ENCODE assay signal across 20 cellular contexts in the genomic region with DNA sequence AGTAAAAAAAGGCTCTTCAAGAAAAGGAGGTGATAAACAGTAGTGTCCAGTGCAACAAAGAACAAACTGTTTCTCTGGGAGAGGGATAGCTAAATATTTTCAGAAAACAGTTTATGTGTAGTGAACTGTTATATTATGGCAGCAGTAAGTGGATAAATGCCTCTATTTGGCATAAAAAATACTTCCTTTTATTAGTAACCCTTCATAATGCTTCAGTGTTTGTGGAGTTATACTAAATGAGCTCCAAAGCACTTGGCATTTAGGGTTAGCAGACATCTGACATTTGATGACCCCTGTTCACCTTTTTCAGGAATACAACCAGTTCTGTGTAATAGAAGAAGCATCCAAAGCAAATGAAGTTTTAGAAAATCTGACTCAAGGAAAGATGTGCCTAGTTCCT.
"Had no signal": no experiment of that assay in that cellular context is flagged by ENCODE, and none has a peak within 500 bp of the region (broad histone marks: within the 10 kb centered on the region; RNA-seq: fewer than 3 reads in every experiment).

No MANE protein-coding gene starts in this region.

- DNase-seq: effector memory CD4-positive, alpha-beta T cell; glutamatergic neuron; kidney; left cardiac atrium; left ventricle myocardium inferior; lower lobe of right lung; mesenchymal stem cell; midbrain; nucleus accumbens; pancreas; right cardiac atrium; stimulated activated CD4-positive, alpha-beta T cell treated with anti-CD3 and anti-CD28 coated beads, Interleukin-2, amount 100 ng/mL, for 48 hours; stomach; substantia nigra; transverse colon had no signal

- ATAC-seq: gastroesophageal sphincter; left cardiac atrium; lower lobe of right lung; natural killer cell treated with Interleukin-12 subunit alpha and Interleukin-12 subunit beta and Interleukin-15 and Interleukin-18, amount 100 ng/mL, for 72 hours; pancreas; right cardiac atrium; stimulated activated memory B cell treated with anti-CD40 and anti-IgM and Interleukin-4, amounts not matched to agents 10 μg/mL and 1 μg/mL and 100 μg/mL, for 72 hours had no signal

- H3K27ac Mint-ChIP-seq: natural killer cell treated with Interleukin-12 subunit alpha and Interleukin-12 subunit beta and Interleukin-15 and Interleukin-18, amount 100 ng/mL, for 72 hours; neural progenitor cell; progenitor cell of endocrine pancreas; stimulated activated memory B cell treated with anti-CD40 and anti-IgM and Interleukin-4, amounts not matched to agents 10 μg/mL and 1 μg/mL and 100 μg/mL, for 72 hours had no signal

- H3K4me1 Mint-ChIP-seq: neural progenitor cell; stimulated activated memory B cell treated with anti-CD40 and anti-IgM and Interleukin-4, amounts not matched to agents 10 μg/mL and 1 μg/mL and 100 μg/mL, for 72 hours had no signal

- H3K27me3 Mint-ChIP-seq: natural killer cell treated with Interleukin-12 subunit alpha and Interleukin-12 subunit beta and Interleukin-15 and Interleukin-18, amount 100 ng/mL, for 72 hours; progenitor cell of endocrine pancreas; stimulated activated memory B cell treated with anti-CD40 and anti-IgM and Interleukin-4, amounts not matched to agents 10 μg/mL and 1 μg/mL and 100 μg/mL, for 72 hours had no signal

- H3K9me3 Mint-ChIP-seq: natural killer cell treated with Interleukin-12 subunit alpha and Interleukin-12 subunit beta and Interleukin-15 and Interleukin-18, amount 100 ng/mL, for 72 hours; neural progenitor cell; stimulated activated memory B cell treated with anti-CD40 and anti-IgM and Interleukin-4, amounts not matched to agents 10 μg/mL and 1 μg/mL and 100 μg/mL, for 72 hours had no signal

- H3K4me3 Mint-ChIP-seq: natural killer cell treated with Interleukin-12 subunit alpha and Interleukin-12 subunit beta and Interleukin-15 and Interleukin-18, amount 100 ng/mL, for 72 hours; neural progenitor cell; stimulated activated memory B cell treated with anti-CD40 and anti-IgM and Interleukin-4, amounts not matched to agents 10 μg/mL and 1 μg/mL and 100 μg/mL, for 72 hours had no signal
